ENCODE assay signal across 11 cellular contexts in the genomic region with DNA sequence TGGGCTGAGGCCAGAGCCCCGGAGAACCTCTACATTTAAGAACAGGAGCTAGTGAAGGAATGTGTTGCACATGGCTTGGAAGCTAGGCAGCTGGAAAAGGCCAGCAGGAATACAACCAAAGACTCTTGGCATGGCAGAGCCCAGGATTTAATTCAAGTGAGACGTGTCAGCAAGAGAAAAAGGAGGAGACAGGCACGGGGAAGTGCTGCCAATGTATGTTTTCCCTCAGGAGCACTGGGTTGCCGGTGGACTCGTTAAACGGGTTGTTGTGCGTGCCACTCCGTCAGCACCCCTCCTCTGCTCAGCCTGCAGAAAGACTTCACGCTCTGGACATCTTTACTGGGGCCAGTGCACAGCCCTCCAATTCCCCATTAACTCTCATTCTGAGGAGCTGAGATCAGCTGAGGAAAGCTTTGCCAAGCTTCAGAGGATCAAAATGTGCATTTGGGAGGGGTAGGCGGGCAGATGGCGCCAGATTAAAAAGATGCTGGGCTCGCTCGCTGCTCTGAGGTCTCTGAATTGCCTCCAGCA.
DNase-seq lines count a peak whose midpoint lies in the region; ATAC-seq and TF ChIP-seq lines count a peak whose summit lies in the region.
"Had no signal": no experiment of that assay in that cellular context is flagged by ENCODE, and none has a peak within 500 bp of the region (broad histone marks: within the 10 kb centered on the region; RNA-seq: fewer than 3 reads in every experiment).

No MANE protein-coding gene starts in this region.

- H3K36me3 ChIP-seq in mesenchymal stem cell (ENCODE audit: control insufficient read depth in 1 of 2, insufficient read depth in 2 of 2, low read depth in 1 of 2, low read length in 2 of 2), result peaks cover 0 to 10% of the 10 kb centered on the region in 2 experiments
- H3K36me3 ChIP-seq: spleen had no signal

- 95% methylated on average over 12 of the region's 13 CpGs for WGBS in mesenchymal stem cell

- peak overlapping the region; percentile 3; the same call in 1 of the 2 replicates for H3K4me3 Mint-ChIP-seq in HFFc6
- H3K4me3 Mint-ChIP-seq: activated CD4-positive, alpha-beta T cell treated with anti-CD3 and anti-CD28 coated beads, Interleukin-2, amount 10 ng/mL, durations not matched to agents 7 days and 5 days had no signal

- H3K9me3 ChIP-seq in mesenchymal stem cell (ENCODE audit: control insufficient read depth, low read length), result no peaks in the 10 kb centered on the region

- no peak overlapping the region for H3K4ac ChIP-seq in mesenchymal stem cell (ENCODE audit: low read depth in 1 of 2, low read length in 2 of 2)

- H3K18ac ChIP-seq in mesenchymal stem cell (ENCODE audit: low read depth in 1 of 2, low read length in 2 of 2), result no peak overlapping the region

- H3K4me3 ChIP-seq in epithelial cell of esophagus (ENCODE audit: low read length), result no peak overlapping the region
- H3K4me3 ChIP-seq in mesenchymal stem cell (ENCODE audit: insufficient read depth in 1 of 2, low read depth in 1 of 2, low read length in 2 of 2), result peak overlapping the region in 1 of 2 experiments; percentile 68
- H3K4me3 ChIP-seq: spleen had no signal

- no peak overlapping the region for H3K27ac ChIP-seq in mesenchymal stem cell (ENCODE audit: low read length, poor library complexity, severe bottlenecking)
- H3K27ac ChIP-seq: spleen had no signal

- H2BK15ac ChIP-seq in mesenchymal stem cell (ENCODE audit: low read depth, poor library complexity, severe bottlenecking), result no peak overlapping the region

- no peaks in the 10 kb centered on the region for H3K4me1 ChIP-seq in mesenchymal stem cell (ENCODE audit: control insufficient read depth, insufficient read depth, low read depth, low read length)
- H3K4me1 ChIP-seq: spleen had no signal

- in situ Hi-C loops in ACHN (cut with HindIII; ENCODE audit: low pct_ligation_motif_present, low pct_unique_long_range_greater_than_20kb, low sequenced_read_pairs), result no loop called here

- no peak overlapping the region for H3K14ac ChIP-seq in mesenchymal stem cell (ENCODE audit: low read length in 2 of 2)

- H3K36me3 Mint-ChIP-seq in HFFc6 (ENCODE audit: low read depth), result peaks cover 10% of the 10 kb centered on the region
- H3K36me3 Mint-ChIP-seq: activated naive CD4-positive, alpha-beta T cell treated with anti-CD3 and anti-CD28 coated beads, Interleukin-2, amount 50 U/mL, for 72 hours had no signal

- H2BK5ac ChIP-seq in mesenchymal stem cell (ENCODE audit: low read depth, low read length, poor library complexity, severe bottlenecking), result no peak overlapping the region

- H3K4me1 Mint-ChIP-seq in HFFc6 (ENCODE audit: low read depth), result peaks cover 38% of the 10 kb centered on the region
- H3K4me1 Mint-ChIP-seq: activated CD4-positive, alpha-beta T cell treated with anti-CD3 and anti-CD28 coated beads, Interleukin-2, amount 10 ng/mL, durations not matched to agents 7 days and 5 days had no signal

- H3K9ac ChIP-seq in mesenchymal stem cell (ENCODE audit: low read length), result peak overlapping the region; percentile 69

- H4K8ac ChIP-seq in mesenchymal stem cell (ENCODE audit: low read length), result no peak overlapping the region

- no peak overlapping the region for H3K4me2 ChIP-seq in mesenchymal stem cell (ENCODE audit: low read length, poor library complexity, severe bottlenecking)

- TF ChIP-seq CTCF in HFFc6 (IDR thresholded peaks at IDR 0.05), result no peak
- TF ChIP-seq CTCF in epithelial cell of esophagus (IDR thresholded peaks at IDR 0.05; ENCODE audit: insufficient read depth, low read depth, low read length, missing control alignments), result no peak

- peaks cover 8% of the 10 kb centered on the region; the same call in 1 of the 2 replicates for H3K9me3 Mint-ChIP-seq in HFFc6
- H3K9me3 Mint-ChIP-seq: activated CD4-positive, alpha-beta T cell treated with anti-CD3 and anti-CD28 coated beads, Interleukin-2, amount 10 ng/mL, durations not matched to agents 7 days and 5 days had no signal

- H4K91ac ChIP-seq in mesenchymal stem cell (ENCODE audit: low read length), result no peak overlapping the region

- no peak overlapping the region for H2AFZ ChIP-seq in mesenchymal stem cell (ENCODE audit: low read depth, low read length)

- H3K79me1 ChIP-seq in mesenchymal stem cell (replicated peaks; ENCODE audit: low read length, poor library complexity, severe bottlenecking), result no peaks in the 10 kb centered on the region

- no peak overlapping the region for H3K23ac ChIP-seq in mesenchymal stem cell (ENCODE audit: low read length in 2 of 2)

- H3K27me3 ChIP-seq in mesenchymal stem cell (ENCODE audit: control insufficient read depth in 1 of 2, insufficient read depth in 1 of 2, low read length in 2 of 2), result no peaks in the 10 kb centered on the region
- H3K27me3 ChIP-seq: spleen had no signal

- ATAC-seq in HG03097 (IDR thresholded peaks at IDR 0.05; ENCODE audit: low FRiP score, unreplicated experiment), result no peak
- no peak for ATAC-seq in HG02588 (IDR thresholded peaks at IDR 0.05; ENCODE audit: unreplicated experiment)
- no peak for ATAC-seq in GM21423 (IDR thresholded peaks at IDR 0.05; ENCODE audit: unreplicated experiment)
- ATAC-seq: activated naive CD4-positive, alpha-beta T cell treated with anti-CD3 and anti-CD28 coated beads, Interleukin-2, amount 50 U/mL, for 72 hours had no signal

- H3K27ac Mint-ChIP-seq in HFFc6, result peak overlapping the region; percentile 8
- H3K27ac Mint-ChIP-seq: activated CD4-positive, alpha-beta T cell treated with anti-CD3 and anti-CD28 coated beads, Interleukin-2, amount 10 ng/mL, durations not matched to agents 7 days and 5 days; activated naive CD4-positive, alpha-beta T cell treated with anti-CD3 and anti-CD28 coated beads, Interleukin-2, amount 50 U/mL, for 72 hours had no signal

- no peak overlapping the region for H2BK12ac ChIP-seq in mesenchymal stem cell (ENCODE audit: low read length in 2 of 2)

- H2BK120ac ChIP-seq in mesenchymal stem cell (ENCODE audit: low read depth, low read length), result no peak overlapping the region

- no peak overlapping the region for H2AK5ac ChIP-seq in mesenchymal stem cell (ENCODE audit: low read length, severe bottlenecking)

- DNase-seq in HFFc6 (no peak), epithelial cell of esophagus (ENCODE audit: low read depth) (peak; percentile 56), mesenchymal stem cell (no peak), superior temporal gyrus (ENCODE audit: extremely low spot score) (peak; percentile 64), ACHN (no peak)
- DNase-seq: activated CD4-positive, alpha-beta T cell treated with anti-CD3 and anti-CD28 coated beads, Interleukin-2, amount 10 ng/mL, durations not matched to agents 7 days and 5 days; spleen had no signal

- H3K27me3 Mint-ChIP-seq in HFFc6 (ENCODE audit: insufficient read depth), result no peaks in the 10 kb centered on the region
- H3K27me3 Mint-ChIP-seq: activated CD4-positive, alpha-beta T cell treated with anti-CD3 and anti-CD28 coated beads, Interleukin-2, amount 10 ng/mL, durations not matched to agents 7 days and 5 days had no signal

Comparison
In these comparisons a context has a peak if more than half of its experiments do, and no peak if none do; other contexts are left out.
1. DNase-seq: peak in epithelial cell of esophagus (single experiment) and superior temporal gyrus (single experiment); none in HFFc6 (single experiment), mesenchymal stem cell (single experiment) and ACHN (single experiment).